ENCODE assay signal across 23 cellular contexts in genomic region chr2:203774760-203775159, GRCh38.
A peak's percentile ranks its signal among the peaks of the same experiment; 100 is the strongest.
DNase-seq lines count a peak whose midpoint lies in the region; ATAC-seq and TF ChIP-seq lines count a peak whose summit lies in the region.
"Had no signal": no experiment of that assay in that cellular context is flagged by ENCODE, and none has a peak within 500 bp of the region (broad histone marks: within the 10 kb centered on the region; RNA-seq: fewer than 3 reads in every experiment).

No MANE protein-coding gene starts in this region.

- H3K4me1 ChIP-seq in SK-N-SH (ENCODE audit: control insufficient read depth in 1 of 2, insufficient read depth in 2 of 2, low read depth in 1 of 2, low read length in 1 of 2) (0 out of 4 replicates have a peak, but pooled peaks cover 0 to 7% of the 10 kb centered on the region in 2 experiments), mesendoderm (ENCODE audit: control insufficient read depth, low read depth, low read length) (no peaks in the 10 kb centered on the region)
- H3K4me1 ChIP-seq: BE2C had no signal

- peak; percentile 25; the same call in 1 of the 3 replicates for ATAC-seq in SK-N-SH treated with all-trans-retinoic acid at 6 μM for 48 hours

- H3K36me3 ChIP-seq in SK-N-SH (replicated peaks in 1 of 2; ENCODE audit: control insufficient read depth in 1 of 2, insufficient read depth in 2 of 2, low read length in 1 of 2) (no peaks in the 10 kb centered on the region), mesendoderm (ENCODE audit: control insufficient read depth, insufficient read depth, low read length) (no peaks in the 10 kb centered on the region)
- H3K36me3 ChIP-seq: BE2C, MG63 had no signal

- no peak overlapping the region for H4K8ac ChIP-seq in mesendoderm (ENCODE audit: low read depth, low read length)

- H3K18ac ChIP-seq in mesendoderm (ENCODE audit: low read length): no peak overlapping the region

- no peak for TF ChIP-seq CTCF in SK-N-SH (IDR thresholded peaks at IDR 0.05)
- TF ChIP-seq CTCF in foreskin fibroblast (IDR thresholded peaks at IDR 0.05; ENCODE audit: low read depth, low read length): no peak
- no peak for TF ChIP-seq CTCF in GM20000 (IDR thresholded peaks at IDR 0.05; ENCODE audit: extremely low read depth, missing control alignments)

- POLR2A ChIA-PET in SK-N-SH (lab: Yijun Ruan, JAX): no interaction called here

- no peaks in the 10 kb centered on the region for H3K79me1 ChIP-seq in mesendoderm (ENCODE audit: low read length)

- no peak for TF ChIP-seq RAD21 in SK-N-SH (IDR thresholded peaks at IDR 0.05; ENCODE audit: low read length)

- H2BK5ac ChIP-seq in mesendoderm (ENCODE audit: low read length): no peak overlapping the region

- H4K5ac ChIP-seq in mesendoderm (ENCODE audit: low read length): no peak overlapping the region

- DNase-seq in SK-N-SH (no peak), M059J (ENCODE audit: low read depth) (peak; percentile 20), foreskin fibroblast (peak; percentile 16 to 49), GM20000 (ENCODE audit: low spot score) (no peak), DMS 273 treated with DMSO at 0.1 percent for 48 hours (lab: John Stamatoyannopoulos, UW) (no peak), OCI-M1 (lab: John Stamatoyannopoulos, UW) (no peak), mesendoderm (no peak)
- DNase-seq: BE2C; CD8-positive, alpha-beta memory T cell; DMS153; DND-41; KBM-7; MG63; NCI-H1105 treated with DMSO at 0.1 percent for 48 hours; NCI-H146; NCI-H1930; NCI-H446 treated with DMSO at 0.1 percent for 48 hours; NCI-H526; NCI-H82; Right ventricle myocardium superior; RPMI8226 had no signal

- no peak overlapping the region for H2AK5ac ChIP-seq in mesendoderm (ENCODE audit: low read length)

- no peak overlapping the region for H2AFZ ChIP-seq in SK-N-SH (ENCODE audit: low read depth)

- no peaks in the 10 kb centered on the region for H3F3A ChIP-seq in SK-N-SH (replicated peaks; ENCODE audit: insufficient read depth)

- H2BK15ac ChIP-seq in mesendoderm (replicated peaks; ENCODE audit: low read depth): no peak overlapping the region

- TF ChIP-seq EP300 in SK-N-SH (IDR thresholded peaks at IDR 0.05; ENCODE audit: borderline replicate concordance in 1 of 2, low read depth in 1 of 2, low read length in 1 of 2): no peak

- no peaks in the 10 kb centered on the region for H3K27me3 ChIP-seq in SK-N-SH (ENCODE audit: insufficient read depth)
- H3K27me3 ChIP-seq in mesendoderm (ENCODE audit: insufficient read depth, low read length, poor library complexity): no peaks in the 10 kb centered on the region
- H3K27me3 ChIP-seq: MG63 had no signal

- no peaks in the 10 kb centered on the region for H3K9me3 ChIP-seq in SK-N-SH
- H3K9me3 ChIP-seq: BE2C had no signal

- H3K9ac ChIP-seq in SK-N-SH (no peak overlapping the region), mesendoderm (ENCODE audit: low read length) (no peak overlapping the region)

- no peak overlapping the region for H3K4ac ChIP-seq in mesendoderm (ENCODE audit: low read depth, low read length)

- H3K56ac ChIP-seq in mesendoderm (ENCODE audit: low read length): no peak overlapping the region

- no peak overlapping the region for H3K23ac ChIP-seq in mesendoderm (ENCODE audit: low read length)

- no peaks in the 10 kb centered on the region for H4K20me1 ChIP-seq in SK-N-SH (ENCODE audit: insufficient read depth)

- H3K9me2 ChIP-seq in SK-N-SH: no peaks in the 10 kb centered on the region

- CTCF ChIA-PET in SK-N-SH (lab: Yijun Ruan, JAX): interaction anchor here (1.9 kb wide), 1 partner anchor 40 kb away, joined by 8 read pairs; no protein-coding TSS in a partner anchor

- H3K27ac ChIP-seq in SK-N-SH (ENCODE audit: low read depth in 2 of 2, low read length in 1 of 2) (peak overlapping the region in 1 of 2 experiments; percentile 20; a peak in 2 of 4 replicates), mesendoderm (ENCODE audit: low read depth, low read length) (no peak overlapping the region)
- H3K27ac ChIP-seq: 22Rv1 had no signal

- no peak overlapping the region for H3K4me2 ChIP-seq in SK-N-SH
- H3K4me2 ChIP-seq in mesendoderm (ENCODE audit: low read length): no peak overlapping the region

- H3K4me3 ChIP-seq in SK-N-SH (ENCODE audit: low read depth in 2 of 2, low read length in 1 of 2) (no peak overlapping the region), foreskin fibroblast (ENCODE audit: low read depth in 1 of 2, low read length in 2 of 2) (no peak overlapping the region), mesendoderm (ENCODE audit: low read length) (no peak overlapping the region)
- H3K4me3 ChIP-seq: MG63 had no signal

- H2BK120ac ChIP-seq in mesendoderm (ENCODE audit: low read depth, low read length): no peak overlapping the region

- 65% methylated on average over 9 of the region's 9 CpGs for WGBS in SK-N-SH (ENCODE audit: low lambda C conversion rate)
- WGBS in mesendoderm (ENCODE audit: extremely low coverage, insufficient coverage, low lambda C conversion rate): no CpG with 5 or more reads among the region's 9 CpGs

- H3K79me2 ChIP-seq in SK-N-SH (ENCODE audit: insufficient read depth): no peaks in the 10 kb centered on the region
- H3K79me2 ChIP-seq in mesendoderm (ENCODE audit: control insufficient read depth, insufficient read depth, low read length): no peaks in the 10 kb centered on the region

TF ChIP-seq in SK-N-SH treated with all-trans-retinoic acid at 6 μM for 48 hours, 23 proteins besides CTCF, POLR2A, EP300 and RAD21:
- TF ChIP-seq ISL1 (CRISPR knock-in tag; IDR thresholded peaks at IDR 0.05): no peak
- no peak for TF ChIP-seq ZNF565 (CRISPR knock-in tag; conservative IDR thresholded peaks at IDR 0.05; ENCODE audit: low read depth)
- no peak for TF ChIP-seq ZNF70 (CRISPR knock-in tag; IDR thresholded peaks at IDR 0.05)
- TF ChIP-seq ZNF8 (CRISPR knock-in tag; IDR thresholded peaks at IDR 0.05): no peak
- no peak for TF ChIP-seq GLIS3 (CRISPR knock-in tag; IDR thresholded peaks at IDR 0.05)
TF ChIP-seq in SK-N-SH treated with all-trans-retinoic acid at 6 μM for 48 hours: peak in this region for 0.

TF ChIP-seq in SK-N-SH, 30 proteins besides CTCF, POLR2A, EP300 and RAD21 (continues in another document):
- TF ChIP-seq POLR2AphosphoS5 (IDR thresholded peaks at IDR 0.05; ENCODE audit: low read depth, low read length) (no peak), JUND (IDR thresholded peaks at IDR 0.05) (no peak), REST (IDR thresholded peaks at IDR 0.05; ENCODE audit: low read depth, low read length) (no peak), GABPA (IDR thresholded peaks at IDR 0.05; ENCODE audit: low read depth) (no peak), NRF1 (IDR thresholded peaks at IDR 0.05; ENCODE audit: low read depth, low read length) (no peak), RFX5 (IDR thresholded peaks at IDR 0.05; ENCODE audit: low read length) (no peak), RCOR1 (IDR thresholded peaks at IDR 0.05; ENCODE audit: low read length) (no peak), MXI1 (IDR thresholded peaks at IDR 0.05; ENCODE audit: low read depth, low read length) (no peak), GATA2 (CRISPR knock-in tag; IDR thresholded peaks at IDR 0.05) (no peak), ELF1 (IDR thresholded peaks at IDR 0.05) (no peak), MAX (IDR thresholded peaks at IDR 0.05; ENCODE audit: low read depth) (no peak), ZBTB33 (IDR thresholded peaks at IDR 0.05; ENCODE audit: borderline replicate concordance, low read depth) (no peak), EZH2phosphoT487 (IDR thresholded peaks at IDR 0.05; ENCODE audit: borderline replicate concordance, low read depth) (no peak), SIN3A (IDR thresholded peaks at IDR 0.05; ENCODE audit: borderline replicate concordance, low read depth, low read length) (no peak), YY1 (IDR thresholded peaks at IDR 0.05; ENCODE audit: low read depth) (no peak)

Comparison
In these comparisons a context has a peak if more than half of its experiments do, and no peak if none do; other contexts are left out.
1. DNase-seq: peak in M059J (single experiment) and foreskin fibroblast (2 of 2); none in SK-N-SH (single experiment), GM20000 (single experiment), DMS 273 treated with DMSO at 0.1 percent for 48 hours (single experiment), OCI-M1 (single experiment) and mesendoderm (single experiment).